ENCODE assay signal across 13 cellular contexts in the genomic region with DNA sequence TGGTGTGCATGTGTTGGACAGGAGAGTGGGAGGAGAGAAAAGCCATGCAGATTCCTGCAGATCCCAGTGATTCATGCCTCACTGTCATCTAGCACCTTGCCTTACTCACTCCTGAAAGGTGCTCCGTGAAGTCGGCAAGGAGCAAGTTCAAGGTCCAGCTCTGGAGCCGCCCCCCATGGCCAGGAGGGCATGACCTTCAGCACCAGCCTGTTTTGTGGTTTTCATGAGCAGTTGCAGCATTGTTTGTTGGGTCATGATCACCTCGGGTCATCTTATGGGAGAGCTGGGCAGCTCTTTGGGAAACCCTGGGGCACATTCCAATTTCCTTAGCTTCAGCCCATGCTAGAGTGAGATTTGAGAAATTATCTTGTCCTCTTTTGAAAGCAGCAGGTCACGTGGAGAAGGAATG.
A peak's percentile ranks its signal among the peaks of the same experiment; 100 is the strongest.
DNase-seq lines count a peak whose midpoint lies in the region; ATAC-seq and TF ChIP-seq lines count a peak whose summit lies in the region.
"Had no signal": no experiment of that assay in that cellular context is flagged by ENCODE, and none has a peak within 500 bp of the region (broad histone marks: within the 10 kb centered on the region; RNA-seq: fewer than 3 reads in every experiment).

No MANE protein-coding gene starts in this region.

- H3K4me1 ChIP-seq in HCT116 (ENCODE audit: control insufficient read depth in 1 of 2, insufficient read depth in 2 of 2, low read length in 2 of 2) (peaks cover 3 to 13% of the 10 kb centered on the region in 2 experiments; a peak in 3 of 4 replicates), smooth muscle cell (ENCODE audit: low read depth) (no peaks in the 10 kb centered on the region)

- H3K9me2 ChIP-seq in HCT116 (ENCODE audit: insufficient read depth): no peaks in the 10 kb centered on the region

- no peaks in the 10 kb centered on the region for H3F3A ChIP-seq in smooth muscle cell (ENCODE audit: low read depth)

- RAD21 ChIA-PET in HCT116 (lab: Charles Lee; ENCODE audit: low non-redundant PET in 1 of 2, low total read pairs in 2 of 2, uncharacterized antibody in 2 of 2, unreplicated experiment in 2 of 2): no interaction called here

- peak overlapping the region; percentile 31; the same call in 1 of the 2 replicates for H3K4me2 ChIP-seq in HCT116 (ENCODE audit: low read length)
- H3K4me2 ChIP-seq in smooth muscle cell: no peak overlapping the region

- H3K27ac ChIP-seq in HCT116 (ENCODE audit: low read depth, low read length) (no peak overlapping the region), smooth muscle cell (ENCODE audit: low read depth) (peak overlapping the region; percentile 17)

- H3K79me2 ChIP-seq in HCT116 (ENCODE audit: insufficient read depth, low read length) (no peaks in the 10 kb centered on the region), smooth muscle cell (ENCODE audit: low read depth) (no peaks in the 10 kb centered on the region)

- H3K9me3 Mint-ChIP-seq in stimulated activated effector memory CD8-positive, alpha-beta T cell treated with anti-CD3 and anti-CD28 coated beads, Interleukin-12 subunit alpha, Interleukin-12 subunit beta, amount 100 ng/mL, for 72 hours: no peaks in the 10 kb centered on the region

- ATAC-seq in HCT116 (peak; percentile 63), SK-N-SH treated with all-trans-retinoic acid at 6 μM for 48 hours (peak; percentile 28; the same call in 2 of the 3 replicates)
- ATAC-seq in stimulated activated effector memory CD8-positive, alpha-beta T cell treated with anti-CD3 and anti-CD28 coated beads, Interleukin-12 subunit alpha, Interleukin-12 subunit beta, amount 100 ng/mL, for 72 hours: no peak

- H3K27ac Mint-ChIP-seq in stimulated activated effector memory CD8-positive, alpha-beta T cell treated with anti-CD3 and anti-CD28 coated beads, Interleukin-12 subunit alpha, Interleukin-12 subunit beta, amount 100 ng/mL, for 72 hours: no peak overlapping the region
- H3K27ac Mint-ChIP-seq: IgD-negative memory B cell had no signal

- CTCF ChIA-PET in HCT116 (lab: Charles Lee) (interaction anchor here (0.6 to 0.9 kb wide), 2 partner anchors 556 to 650 kb away, joined by 3 read pairs; no protein-coding TSS in a partner anchor), GM10248 (lab: Yijun Ruan, JAX) (interaction anchor here (1.0 kb wide), 1 partner anchor 10 kb away, joined by 6 read pairs; no protein-coding TSS in a partner anchor)

- BruUV-seq in HCT116 (replicated peaks; lab: Mats Ljungman, UMichigan): no TSS peak

- POLR2A ChIA-PET in HCT116 (lab: Charles Lee): no interaction called here
- POLR2A ChIA-PET in GM10248 (lab: Yijun Ruan, JAX): no interaction called here

- no peaks in the 10 kb centered on the region for H3K9me3 ChIP-seq in HCT116 (ENCODE audit: control insufficient read depth in 1 of 2, insufficient read depth in 1 of 2, low read depth in 1 of 2, low read length in 2 of 2)
- no peaks in the 10 kb centered on the region for H3K9me3 ChIP-seq in smooth muscle cell (replicated peaks; ENCODE audit: low read depth)

- no peaks in the 10 kb centered on the region for H3K4me1 Mint-ChIP-seq in stimulated activated effector memory CD8-positive, alpha-beta T cell treated with anti-CD3 and anti-CD28 coated beads, Interleukin-12 subunit alpha, Interleukin-12 subunit beta, amount 100 ng/mL, for 72 hours
- H3K4me1 Mint-ChIP-seq: IgD-negative memory B cell had no signal

- no peak overlapping the region for H2AFZ ChIP-seq in HCT116 (ENCODE audit: low read depth, low read length, poor library complexity, severe bottlenecking)
- no peak overlapping the region for H2AFZ ChIP-seq in smooth muscle cell (ENCODE audit: low read depth)

- H4K20me1 ChIP-seq in HCT116 (ENCODE audit: insufficient read depth) (no peaks in the 10 kb centered on the region), smooth muscle cell (ENCODE audit: low read depth) (no peaks in the 10 kb centered on the region)

- H3K4me3 Mint-ChIP-seq in stimulated activated effector memory CD8-positive, alpha-beta T cell treated with anti-CD3 and anti-CD28 coated beads, Interleukin-12 subunit alpha, Interleukin-12 subunit beta, amount 100 ng/mL, for 72 hours: no peak overlapping the region
- H3K4me3 Mint-ChIP-seq: IgD-negative memory B cell had no signal

- H3K9ac ChIP-seq in HCT116 (ENCODE audit: low read length): no peak overlapping the region
- no peak overlapping the region for H3K9ac ChIP-seq in smooth muscle cell (ENCODE audit: low read depth)

- no peaks in the 10 kb centered on the region for H3K36me3 Mint-ChIP-seq in stimulated activated effector memory CD8-positive, alpha-beta T cell treated with anti-CD3 and anti-CD28 coated beads, Interleukin-12 subunit alpha, Interleukin-12 subunit beta, amount 100 ng/mL, for 72 hours

- DNase-seq in HCT116 (ENCODE audit: low read depth, low spot score) (no peak), islet precursor cell (peak; percentile 73), smooth muscle cell (lab: John Stamatoyannopoulos, UW; ENCODE audit: unreplicated experiment) (no peak), NCI-H1092 (lab: John Stamatoyannopoulos, UW) (no peak), GM10248 (ENCODE audit: extremely low spot score) (no peak)
- no peak for DNase-seq in stimulated activated effector memory CD8-positive, alpha-beta T cell treated with anti-CD3 and anti-CD28 coated beads, Interleukin-12 subunit alpha, Interleukin-12 subunit beta, amount 100 ng/mL, for 72 hours (ENCODE audit: low spot score in 2 of 2)
- DNase-seq: DMS 273 treated with DMSO at 0.1 percent for 48 hours, NCI-H1436 treated with DMSO at 0.1 percent for 48 hours, NCI-H2081, NCI-H2227 treated with DMSO at 0.1 percent for 48 hours, NCI-H526 treated with DMSO at 0.1 percent for 48 hours had no signal

- no peak for TF ChIP-seq RAD21 in HCT116 (IDR thresholded peaks at IDR 0.05; ENCODE audit: low read depth)

- H3K27me3 ChIP-seq in HCT116 (ENCODE audit: insufficient read depth, low read length) (peaks cover 18% of the 10 kb centered on the region), smooth muscle cell (ENCODE audit: low read depth) (peaks cover 51% of the 10 kb centered on the region)

- TF ChIP-seq CTCF in HCT116 (IDR thresholded peaks at IDR 0.05 in 2 of 3, conservative IDR thresholded peaks at IDR 0.05 in 1 of 3; ENCODE audit: borderline replicate concordance in 1 of 3, insufficient read depth in 1 of 3, low read depth in 2 of 3, low read length in 2 of 3) (no peak), smooth muscle cell (IDR thresholded peaks at IDR 0.05; ENCODE audit: borderline replicate concordance, insufficient read depth, poor library complexity, severe bottlenecking) (no peak), GM10248 (IDR thresholded peaks at IDR 0.05; ENCODE audit: control extremely low read depth, extremely low read depth, low read depth, missing control alignments) (no peak)

- WGBS in smooth muscle cell (ENCODE audit: low lambda C conversion rate): 60% methylated on average over 5 of the region's 5 CpGs

- H3K36me3 ChIP-seq in HCT116 (ENCODE audit: control insufficient read depth in 1 of 2, insufficient read depth in 2 of 2, low read length in 2 of 2) (no peaks in the 10 kb centered on the region), smooth muscle cell (ENCODE audit: low read depth) (no peaks in the 10 kb centered on the region)

- intact Hi-C loops in HCT116 (cut with micrococcal nuclease): no loop called here

- no peak overlapping the region for H3K4me3 ChIP-seq in HCT116 (replicated peaks in 1 of 2; ENCODE audit: low read depth in 1 of 2, low read length in 2 of 2)
- H3K4me3 ChIP-seq in smooth muscle cell: no peak overlapping the region

- no peak for TF ChIP-seq POLR2A in HCT116 (IDR thresholded peaks at IDR 0.05; ENCODE audit: borderline replicate concordance, extremely low read depth, insufficient read depth, insufficient read length)

TF ChIP-seq in HCT116, 20 proteins besides CTCF, POLR2A, EP300 and RAD21 (continues in another document):
- TF ChIP-seq YY1 (IDR thresholded peaks at IDR 0.05; ENCODE audit: extremely low read depth, insufficient replicate concordance, low read depth, low read length) (no peak), EZH2 (IDR thresholded peaks at IDR 0.05) (no peak), CBX3 (IDR thresholded peaks at IDR 0.05; ENCODE audit: low read depth) (no peak), EGR1 (IDR thresholded peaks at IDR 0.05; ENCODE audit: low read depth) (no peak), SRF (IDR thresholded peaks at IDR 0.05; ENCODE audit: low read depth) (no peak), ATF3 (IDR thresholded peaks at IDR 0.05) (no peak)

TF ChIP-seq in SK-N-SH treated with all-trans-retinoic acid at 6 μM for 48 hours, 23 proteins besides CTCF, POLR2A, EP300 and RAD21:
- TF ChIP-seq PPARA (CRISPR knock-in tag; IDR thresholded peaks at IDR 0.05; ENCODE audit: borderline replicate concordance) (no peak), ZC3H10 (CRISPR knock-in tag; IDR thresholded peaks at IDR 0.05) (no peak)
